8 cellular contexts compared by ENCODE assay signal in genomic region chr11:1262172-1263006, GRCh38. TPM values are rescaled to one million over a fixed set of nuclear protein-coding genes. Genes with fewer than 3 reads are reported as not detected.
DNase-seq lines count a peak whose midpoint lies in the region; ATAC-seq and TF ChIP-seq lines count a peak whose summit lies in the region.

No MANE protein-coding gene starts in this region.

- DNase-seq in GM13976 (ENCODE audit: low spot score) (peak; percentile 92), NCI-H460 (ENCODE audit: extremely low read depth, low read depth) (peak; percentile 83), choroid plexus epithelial cell (ENCODE audit: low read depth) (peak; percentile 96), kidney tubule cell (ENCODE audit: low spot score) (peak; percentile 90)
- DNase-seq in activated CD4-positive, alpha-beta T cell treated with anti-CD3 and anti-CD28 coated beads for 4 hours, result peak; percentile 81 to 88
- DNase-seq in stimulated activated CD4-positive, alpha-beta T cell treated with anti-CD3 and anti-CD28 coated beads, Interleukin-15, amount 100 ng/mL, for 24 hours, result peak; percentile 94

- ATAC-seq in HG03097 (IDR thresholded peaks at IDR 0.05; ENCODE audit: low FRiP score, unreplicated experiment) (peak; percentile 69), GM19324 (IDR thresholded peaks at IDR 0.05; ENCODE audit: low FRiP score, unreplicated experiment) (no peak)

- H3K4me3 ChIP-seq in choroid plexus epithelial cell (ENCODE audit: low read depth, low read length), result peak overlapping the region; percentile 51

- in situ Hi-C loops in GM13976 (cut with MboI; ENCODE audit: low sequenced_read_pairs, unreplicated experiment), result no loop called here

- TF ChIP-seq CTCF in GM13976 (IDR thresholded peaks at IDR 0.05; ENCODE audit: borderline replicate concordance, control extremely low read depth, extremely low read depth, insufficient read depth, missing control alignments) (no peak), choroid plexus epithelial cell (conservative IDR thresholded peaks at IDR 0.05; ENCODE audit: low read depth, low read length) (no peak)

RNA-seq across cellular contexts. Expression of gene MUC5B, which starts 39.5 kb away (rescaled TPM):
- under 0.01 and 0.03 TPM in 2 replicates for total RNA-seq in NCI-H460 (2014; rRNA removed; shearing (Covaris generic))
- not detected in 2 replicates for polyA plus RNA-seq in NCI-H460 (2014; cell fraction: nucleus; rRNA removed)

RNA-seq across cellular contexts. Expression of gene TOLLIP, which starts 47.0 kb away (rescaled TPM):
- total RNA-seq in NCI-H460 (2014; rRNA removed; shearing (Covaris generic)), result 9.9 and 10.3 TPM in 2 replicates
- polyA plus RNA-seq in NCI-H460 (2014; cell fraction: nucleus; rRNA removed), result 4.8 and 7.6 TPM in 2 replicates
